In the genomic region with DNA sequence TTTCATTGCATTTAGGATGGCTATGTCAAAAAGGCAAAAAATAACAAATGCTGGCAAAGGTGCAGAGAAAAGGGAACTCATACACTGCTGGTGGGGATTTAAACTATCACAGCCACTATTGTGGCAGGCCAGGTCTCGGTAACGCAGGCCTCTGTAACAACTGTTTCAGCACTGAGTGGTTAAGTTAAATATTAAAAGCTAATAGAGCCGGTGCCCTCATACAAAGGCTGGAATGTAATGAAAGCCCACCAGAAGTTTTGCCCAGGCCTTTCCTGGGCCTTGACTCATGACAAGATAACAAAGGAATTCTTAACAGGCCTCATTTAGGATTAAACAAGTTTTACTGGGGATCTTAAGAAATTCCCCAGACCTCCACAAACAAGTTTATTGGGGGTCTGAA, we compare ENCODE assay signal across 23 cellular contexts. TPM values are rescaled to one million over a fixed set of nuclear protein-coding genes. Genes with fewer than 3 reads are reported as not detected.
DNase-seq lines count a peak whose midpoint lies in the region; ATAC-seq, FAIRE-seq and TF ChIP-seq lines count a peak whose summit lies in the region.
"Had no signal": no experiment of that assay in that cellular context is flagged by ENCODE, and none has a peak within 500 bp of the region (broad histone marks: within the 10 kb centered on the region; RNA-seq: fewer than 3 reads in every experiment).

No MANE protein-coding gene starts in this region.

- no peaks in the 10 kb centered on the region for H3K9me3 Mint-ChIP-seq in astrocyte (ENCODE audit: unreplicated experiment)
- H3K9me3 Mint-ChIP-seq: activated CD4-positive, alpha-beta memory T cell treated with anti-CD3 and anti-CD28 coated beads, Interleukin-2, amount 10 ng/mL, durations not matched to agents 7 days and 5 days; activated naive CD4-positive, alpha-beta T cell treated with anti-CD3 and anti-CD28 coated beads, Interleukin-2, amount 50 U/mL, for 24 hours; activated T-cell treated with anti-CD3 and anti-CD28 coated beads, Interleukin-2, amount 50 U/mL, for 24 hours; brain; naive B cell; stimulated activated memory B cell treated with anti-CD40 and anti-IgM and Interleukin-4, amounts not matched to agents 10 μg/mL and 1 μg/mL and 100 μg/mL, for 72 hours had no signal

- no peaks in the 10 kb centered on the region for H3K27me3 Mint-ChIP-seq in astrocyte (ENCODE audit: low read depth, unreplicated experiment)
- H3K27me3 Mint-ChIP-seq: activated CD4-positive, alpha-beta memory T cell treated with anti-CD3 and anti-CD28 coated beads, Interleukin-2, amount 10 ng/mL, durations not matched to agents 7 days and 5 days; activated naive CD4-positive, alpha-beta T cell treated with anti-CD3 and anti-CD28 coated beads, Interleukin-2, amount 50 U/mL, for 24 hours; activated T-cell treated with anti-CD3 and anti-CD28 coated beads, Interleukin-2, amount 50 U/mL, for 24 hours; brain; naive B cell; stimulated activated memory B cell treated with anti-CD40 and anti-IgM and Interleukin-4, amounts not matched to agents 10 μg/mL and 1 μg/mL and 100 μg/mL, for 72 hours had no signal

- H3K27ac ChIP-seq in BLaER1 treated with 17β-estradiol and CSF1 and Interleukin-3, amounts not matched to agents 10 nM and 100 nM, result peak overlapping the region in 2 of 11 experiments; percentile 51 to 52; a peak in 2 of 22 replicates
- no peak overlapping the region for H3K27ac ChIP-seq in astrocyte (ENCODE audit: low read depth, low read length)
- H3K27ac ChIP-seq: psoas muscle had no signal

- H3K79me2 ChIP-seq in astrocyte (ENCODE audit: insufficient read depth, low read length), result no peaks in the 10 kb centered on the region

- no peak overlapping the region for H3K4me3 ChIP-seq in BLaER1 treated with 17β-estradiol and CSF1 and Interleukin-3, amounts not matched to agents 10 nM and 100 nM
- H3K4me3 ChIP-seq in astrocyte (ENCODE audit: insufficient read depth, low read depth, low read length), result no peak overlapping the region
- H3K4me3 ChIP-seq in MG63, result no peak overlapping the region
- H3K4me3 ChIP-seq: lung, psoas muscle had no signal

- peak overlapping the region; percentile 22 for H3K27ac Mint-ChIP-seq in astrocyte (ENCODE audit: unreplicated experiment)
- H3K27ac Mint-ChIP-seq: activated CD4-positive, alpha-beta memory T cell treated with anti-CD3 and anti-CD28 coated beads, Interleukin-2, amount 10 ng/mL, durations not matched to agents 7 days and 5 days; activated naive CD4-positive, alpha-beta T cell treated with anti-CD3 and anti-CD28 coated beads, Interleukin-2, amount 50 U/mL, for 24 hours; activated T-cell treated with anti-CD3 and anti-CD28 coated beads, Interleukin-2, amount 50 U/mL, for 24 hours; stimulated activated memory B cell treated with anti-CD40 and anti-IgM and Interleukin-4, amounts not matched to agents 10 μg/mL and 1 μg/mL and 100 μg/mL, for 72 hours had no signal

- no peak overlapping the region for H3K4me3 Mint-ChIP-seq in astrocyte (ENCODE audit: unreplicated experiment)
- H3K4me3 Mint-ChIP-seq: activated CD4-positive, alpha-beta memory T cell treated with anti-CD3 and anti-CD28 coated beads, Interleukin-2, amount 10 ng/mL, durations not matched to agents 7 days and 5 days; activated naive CD4-positive, alpha-beta T cell treated with anti-CD3 and anti-CD28 coated beads, Interleukin-2, amount 50 U/mL, for 24 hours; activated T-cell treated with anti-CD3 and anti-CD28 coated beads, Interleukin-2, amount 50 U/mL, for 24 hours; brain; naive B cell; stimulated activated memory B cell treated with anti-CD40 and anti-IgM and Interleukin-4, amounts not matched to agents 10 μg/mL and 1 μg/mL and 100 μg/mL, for 72 hours had no signal

- no peak for TF ChIP-seq CTCF in astrocyte (IDR thresholded peaks at IDR 0.05; ENCODE audit: insufficient read depth, low read depth, low read length)

- ATAC-seq in left lobe of liver, result peak; percentile 43
- ATAC-seq: HCT116; psoas muscle; stimulated activated memory B cell treated with anti-CD40 and anti-IgM and Interleukin-4, amounts not matched to agents 10 μg/mL and 1 μg/mL and 100 μg/mL, for 72 hours had no signal

- peaks cover 28% of the 10 kb centered on the region for H3K4me1 Mint-ChIP-seq in astrocyte (ENCODE audit: low read depth, unreplicated experiment)

- H2AFZ ChIP-seq in astrocyte (ENCODE audit: low read depth, low read length), result no peak overlapping the region

- H3K4me1 ChIP-seq in BLaER1 treated with 17β-estradiol and CSF1 and Interleukin-3, amounts not matched to agents 10 nM and 100 nM, result peaks cover 33 to 80% (median 48%) of the 10 kb centered on the region in 10 experiments
- peaks cover 3% of the 10 kb centered on the region for H3K4me1 ChIP-seq in astrocyte (ENCODE audit: insufficient read depth, low read length)

- FAIRE-seq in astrocyte (lab: Jason Lieb, UNC), result no peak

- H3K9me3 ChIP-seq in BLaER1 treated with 17β-estradiol and CSF1 and Interleukin-3, amounts not matched to agents 10 nM and 100 nM (replicated peaks in 1 of 11), result no peaks in the 10 kb centered on the region
- no peaks in the 10 kb centered on the region for H3K9me3 ChIP-seq in astrocyte (ENCODE audit: insufficient read depth, low read depth, low read length)
- H3K9me3 ChIP-seq in MG63, result no peaks in the 10 kb centered on the region
- H3K9me3 ChIP-seq: psoas muscle had no signal

- H3K36me3 Mint-ChIP-seq in astrocyte (ENCODE audit: low read depth, unreplicated experiment), result no peaks in the 10 kb centered on the region
- H3K36me3 Mint-ChIP-seq: activated naive CD4-positive, alpha-beta T cell treated with anti-CD3 and anti-CD28 coated beads, Interleukin-2, amount 50 U/mL, for 24 hours; brain; naive B cell; stimulated activated memory B cell treated with anti-CD40 and anti-IgM and Interleukin-4, amounts not matched to agents 10 μg/mL and 1 μg/mL and 100 μg/mL, for 72 hours had no signal

- peak overlapping the region in 9 of 11 experiments; percentile 63 to 96 (median 77); a peak in 13 of 22 replicates for H3K4me2 ChIP-seq in BLaER1 treated with 17β-estradiol and CSF1 and Interleukin-3, amounts not matched to agents 10 nM and 100 nM
- no peak overlapping the region for H3K4me2 ChIP-seq in astrocyte (ENCODE audit: low read length)

- peaks cover 0 to 41% (median 0%) of the 10 kb centered on the region in 11 experiments; a peak in 6 of 22 replicates for H3K36me3 ChIP-seq in BLaER1 treated with 17β-estradiol and CSF1 and Interleukin-3, amounts not matched to agents 10 nM and 100 nM
- H3K36me3 ChIP-seq in astrocyte (ENCODE audit: insufficient read depth, low read length), result no peaks in the 10 kb centered on the region
- H3K36me3 ChIP-seq in MG63, result no peaks in the 10 kb centered on the region

- peak overlapping the region in 1 of 11 experiments; percentile 62; a peak in 1 of 22 replicates for H3K9ac ChIP-seq in BLaER1 treated with 17β-estradiol and CSF1 and Interleukin-3, amounts not matched to agents 10 nM and 100 nM
- H3K9ac ChIP-seq in astrocyte (ENCODE audit: low read length), result no peak overlapping the region

- peaks cover 0 to 99% (median 0%) of the 10 kb centered on the region in 11 experiments; a peak in 5 of 22 replicates for H4K20me1 ChIP-seq in BLaER1 treated with 17β-estradiol and CSF1 and Interleukin-3, amounts not matched to agents 10 nM and 100 nM
- no peaks in the 10 kb centered on the region for H4K20me1 ChIP-seq in astrocyte (ENCODE audit: insufficient read depth, low read length)

- DNase-seq in astrocyte (ENCODE audit: low read depth), result no peak
- DNase-seq in left lobe of liver (ENCODE audit: low spot score), result no peak
- peak; percentile 76 for DNase-seq in renal cortical epithelial cell (ENCODE audit: low read depth)
- no peak for DNase-seq in MG63
- DNase-seq in stimulated activated naive CD4-positive, alpha-beta T cell treated with Interleukin-2 at 50 U/mL for 16 hours (lab: John Stamatoyannopoulos, UW), result no peak
- DNase-seq in activated naive CD4-positive, alpha-beta T cell (lab: John Stamatoyannopoulos, UW), result no peak
- DNase-seq: activated CD4-positive, alpha-beta memory T cell treated with anti-CD3 and anti-CD28 coated beads, Interleukin-2, amount 10 ng/mL, durations not matched to agents 7 days and 5 days; activated T-cell treated with anti-CD3 and anti-CD28 coated beads, Interleukin-2, amount 50 U/mL, for 24 hours; COR-L47; Karpas-422; naive B cell; NCI-H1092; NCI-H2081; NCI-H524; psoas muscle; SIG-M5; stimulated activated CD4-positive, alpha-beta T cell treated with anti-CD3 and anti-CD28 coated beads, Interleukin-15, amount 100 ng/mL, for 24 hours had no signal

- H3K27me3 ChIP-seq in BLaER1 treated with 17β-estradiol and CSF1 and Interleukin-3, amounts not matched to agents 10 nM and 100 nM, result no peaks in the 10 kb centered on the region
- H3K27me3 ChIP-seq in astrocyte (ENCODE audit: insufficient read depth, low read length) (peaks cover 8% of the 10 kb centered on the region), MG63 (no peaks in the 10 kb centered on the region)

RNA-seq across cellular contexts. Expression of gene MERTK, which starts 10.7 kb away (rescaled TPM):
- 5.1 and 6.5 TPM in 2 replicates for total RNA-seq in astrocyte
- 14.3 TPM for total RNA-seq in left lobe of liver
- 4.4 and 5.7 TPM in 2 replicates for total RNA-seq in renal cortical epithelial cell
- 0.23 TPM in 1 of 2 replicates, not detected in the other for total RNA-seq in MG63 (2014; rRNA removed; shearing (Covaris generic); ENCODE audit: low replicate concordance)

RNA-seq across cellular contexts. Expression of gene ANAPC1, which starts 25.1 kb away (rescaled TPM):
- total RNA-seq in astrocyte (40.0 and 40.7 TPM in 2 replicates), left lobe of liver (13.5 TPM), renal cortical epithelial cell (67.7 and 78.0 TPM in 2 replicates)
- total RNA-seq in MG63 (2014; rRNA removed; shearing (Covaris generic); ENCODE audit: low replicate concordance), result 21.0 and 30.5 TPM in 2 replicates
